ENCODE assay signal across 8 cellular contexts in genomic region chr19:46373573-46374359, GRCh38. TPM values are rescaled to one million over a fixed set of nuclear protein-coding genes. Genes with fewer than 3 reads are reported as not detected.
DNase-seq lines count a peak whose midpoint lies in the region; ATAC-seq and TF ChIP-seq lines count a peak whose summit lies in the region.

No MANE protein-coding gene starts in this region.

- peaks cover 47% of the 10 kb centered on the region for H3K79me2 ChIP-seq in mammary epithelial cell (ENCODE audit: insufficient read depth, low read length)

- CTCF ChIA-PET in mammary epithelial cell (lab: Charles Lee; ENCODE audit: low non-redundant PET), result interaction anchor here (0.7 to 0.8 kb wide), 3 partner anchors 9 to 243 kb away, joined by 3 to 10 read pairs (median 3); no protein-coding TSS in a partner anchor

- H3K4me1 ChIP-seq in mammary epithelial cell (ENCODE audit: insufficient read depth, low read length) (peaks cover 38% of the 10 kb centered on the region), vagina (peaks cover 74% of the 10 kb centered on the region)

- H2AFZ ChIP-seq in mammary epithelial cell (ENCODE audit: low read depth, low read length), result peak overlapping the region; percentile 45

- H3K4me3 ChIP-seq in mammary epithelial cell (replicated peaks in 1 of 3; ENCODE audit: insufficient read depth in 1 of 3, low read depth in 2 of 3, low read length in 3 of 3) (peak overlapping the region in 1 of 3 experiments; percentile 29), vagina (no peak overlapping the region)

- in situ Hi-C loops in Caki2 (cut with HindIII; ENCODE audit: low pct_unique_long_range_greater_than_20kb, low sequenced_read_pairs), result no loop called here
- in situ Hi-C loops in mammary epithelial cell (cut with MboI; ENCODE audit: low sequenced_read_pairs in 2 of 2), result loop anchor here in 1 of 2 donors (10.0 kb wide), 1 partner anchor 89 kb away; no protein-coding TSS in a partner anchor

- H3K9me3 ChIP-seq in mammary epithelial cell (replicated peaks; ENCODE audit: insufficient read depth, low read length) (no peaks in the 10 kb centered on the region), vagina (no peaks in the 10 kb centered on the region)

- WGBS in mammary epithelial cell (ENCODE audit: low coverage, missing lambda C conversion rate), result 0% methylated on average over 7 of the region's 15 CpGs

- no peak for TF ChIP-seq POLR2A in vagina (IDR thresholded peaks at IDR 0.05)

- TF ChIP-seq CTCF in mammary epithelial cell (conservative IDR thresholded peaks at IDR 0.05 in 1 of 2, IDR thresholded peaks at IDR 0.05 in 1 of 2; ENCODE audit: extremely low read depth in 1 of 2, insufficient read depth in 1 of 2, low read depth in 1 of 2, low read length in 2 of 2), result peak in 1 of 2 donors; percentile 34
- no peak for TF ChIP-seq CTCF in vagina (IDR thresholded peaks at IDR 0.05)

- peak overlapping the region; percentile 91 for H3K4me2 ChIP-seq in mammary epithelial cell (ENCODE audit: insufficient read depth, low read depth, low read length)

- H3K9ac ChIP-seq in mammary epithelial cell (ENCODE audit: insufficient read depth, low read length), result no peak overlapping the region

- intact Hi-C loops in mammary epithelial cell (cut with micrococcal nuclease) (loop anchor here (1.0 to 10.0 kb wide), 3 partner anchors 26 to 289 kb away; partner anchors contain the start of gene PPP5C), left colon (cut with DNase I, micrococcal nuclease) (no loop called here), vagina (cut with DNase I) (no loop called here)

- H3K27ac ChIP-seq in mammary epithelial cell (ENCODE audit: insufficient read depth, low read depth, low read length), result peak overlapping the region; percentile 91
- H3K27ac ChIP-seq in vagina, result peak overlapping the region; percentile 31

- H4K20me1 ChIP-seq in mammary epithelial cell (ENCODE audit: insufficient read depth, low read length), result no peaks in the 10 kb centered on the region

- DNase-seq in Caki2 (ENCODE audit: low read depth) (peak; percentile 99), NCI-H2029 (lab: John Stamatoyannopoulos, UW) (peak; percentile 99), mammary epithelial cell (peak; percentile 99), left colon (peak; percentile 94 to 97), vagina (ENCODE audit: extremely low spot score in 2 of 2) (peak in 1 of 2 donors; percentile 91), NCI-H82 (lab: John Stamatoyannopoulos, UW) (no peak), germinal center (ENCODE audit: low spot score) (no peak)

- dilution Hi-C loops in mammary epithelial cell (cut with HindIII; ENCODE audit: low sequenced_read_pairs), result no loop called here

- H3K36me3 ChIP-seq in mammary epithelial cell (ENCODE audit: insufficient read depth, low read length) (peaks cover 12% of the 10 kb centered on the region), vagina (peaks cover 0 to 19% of the 10 kb centered on the region in 2 donors)

- BruUV-seq in mammary epithelial cell (replicated peaks; lab: Mats Ljungman, UMichigan), result no TSS peak

- H3K27me3 ChIP-seq in mammary epithelial cell (ENCODE audit: insufficient read depth, low read length), result no peaks in the 10 kb centered on the region
- H3K27me3 ChIP-seq in vagina, result no peaks in the 10 kb centered on the region

- ATAC-seq in left colon (peak; percentile 95), GM19455 (IDR thresholded peaks at IDR 0.05; ENCODE audit: unreplicated experiment) (no peak)

RNA-seq across cellular contexts. Expression of gene PPP5C, which starts 26.9 kb away (rescaled TPM):
- 99.2 and 143 TPM in 2 replicates for total RNA-seq in Caki2 (2014; rRNA removed; shearing (Covaris generic); ENCODE audit: low replicate concordance)
- total RNA-seq in mammary epithelial cell (10 to 100 TPM; 49.0 to 69.7 TPM), left colon (10 to 100 TPM; 51.8 to 80.7 TPM), vagina (60.4 TPM)
- polyA plus RNA-seq in mammary epithelial cell, result 116 TPM
- 245 TPM for polyA minus RNA-seq in mammary epithelial cell

RNA-seq across cellular contexts. Expression of gene CCDC8, which starts 39.6 kb away (rescaled TPM):
- 0.12 and 0.51 TPM in 2 replicates for total RNA-seq in Caki2 (2014; rRNA removed; shearing (Covaris generic); ENCODE audit: low replicate concordance)
- total RNA-seq in mammary epithelial cell (100 to 1,000 TPM in 1 of 2 donors, 10 to 100 TPM in 1; 94.6 to 110 TPM), left colon (1 to 10 TPM in 1 of 2 donors, under 1 TPM in 1; 0.40 to 2.5 TPM), vagina (7.4 TPM)
- polyA plus RNA-seq in mammary epithelial cell, result 47.7 TPM
- 47.1 TPM for polyA minus RNA-seq in mammary epithelial cell

RNA-seq across cellular contexts. Expression of gene PNMA8C, which starts 55.0 kb away (rescaled TPM):
- 0.07 and 0.93 TPM in 2 replicates for total RNA-seq in Caki2 (2014; rRNA removed; shearing (Covaris generic); ENCODE audit: low replicate concordance)
- total RNA-seq in mammary epithelial cell (1 to 10 TPM in 1 of 2 donors, not detected in 1; 2.3 TPM), left colon (under 1 TPM in 1 of 2 donors, not detected in 1; 0.06 TPM), vagina (0.25 TPM)
- polyA plus RNA-seq in mammary epithelial cell, result not detected
- polyA minus RNA-seq in mammary epithelial cell, result not detected

Comparison
In these comparisons a context has a peak if more than half of its experiments do, and no peak if none do; other contexts are left out.
1. DNase-seq: peak in Caki2 (single experiment), NCI-H2029 (single experiment), mammary epithelial cell (single experiment) and left colon (2 of 2); none in NCI-H82 (single experiment) and germinal center (single experiment).
2. RNA of gene CCDC8, which starts 39.6 kb away (total RNA-seq): 94.6 to 110 TPM in mammary epithelial cell; 7.4 TPM in vagina (single experiment), 0.40 to 2.5 TPM in left colon and 0.12 to 0.51 TPM in Caki2; every median in the first group is over 10 times any median in the second.